Comparison of ENCODE assay signal across 27 cellular contexts in the genomic region with DNA sequence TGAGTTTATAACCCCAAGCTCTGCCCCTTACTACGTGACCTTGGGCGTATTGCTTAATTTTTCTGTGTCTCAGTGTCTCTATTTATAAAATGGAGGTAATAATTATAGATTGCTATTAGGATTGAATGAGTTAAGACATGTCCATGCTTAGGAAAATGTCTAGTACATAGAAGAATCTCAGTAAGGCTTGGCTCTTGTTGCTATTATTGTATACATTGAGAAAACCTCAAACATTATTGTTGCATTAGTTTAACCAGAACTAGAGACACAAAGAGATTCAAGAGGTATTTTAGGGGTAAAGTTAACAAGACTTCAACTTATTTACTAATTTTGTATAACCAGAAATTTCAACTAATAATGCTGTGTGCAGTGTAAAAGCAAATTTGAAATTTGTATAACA.
DNase-seq lines count a peak whose midpoint lies in the region; ATAC-seq and TF ChIP-seq lines count a peak whose summit lies in the region.
"Had no signal": no experiment of that assay in that cellular context is flagged by ENCODE, and none has a peak within 500 bp of the region (broad histone marks: within the 10 kb centered on the region; RNA-seq: fewer than 3 reads in every experiment).

No MANE protein-coding gene starts in this region.

- H3K27me3 ChIP-seq in foreskin keratinocyte (no peaks in the 10 kb centered on the region), spleen (replicated peaks in 1 of 7) (no peaks in the 10 kb centered on the region), brain microvascular endothelial cell (replicated peaks) (no peaks in the 10 kb centered on the region)
- H3K27me3 ChIP-seq: hepatocyte, left lung had no signal

- H3K4me1 Mint-ChIP-seq in CD14-positive monocyte (peaks cover 49% of the 10 kb centered on the region), WTC11 (peaks cover 49% of the 10 kb centered on the region)

- DNase-seq in CD14-positive monocyte (ENCODE audit: low spot score) (no peak), WTC11 (ENCODE audit: low spot score) (no peak), foreskin keratinocyte (peak; percentile 21 to 48), spleen (no peak), brain microvascular endothelial cell (no peak), RWPE1 (ENCODE audit: low spot score) (no peak)
- DNase-seq in activated naive CD4-positive, alpha-beta T cell treated with Interleukin-2 at 50 U/mL for 16 hours: no peak
- DNase-seq: activated CD4-positive, alpha-beta T cell treated with anti-CD3 and anti-CD28 coated beads for 1 hour; activated CD8-positive, alpha-beta T cell treated with anti-CD3 and anti-CD28 coated beads, Interleukin-2, amount 10 ng/mL, durations not matched to agents 7 days and 5 days; activated effector memory CD4-positive, alpha-beta T cell treated with anti-CD3 and anti-CD28 coated beads, Interleukin-2, amount 50 U/mL, for 16 hours; activated naive CD8-positive, alpha-beta T cell treated with anti-CD3 and anti-CD28 coated beads, Interleukin-2, amount 10 ng/mL, durations not matched to agents 7 days and 5 days; activated T-cell treated with anti-CD3 and anti-CD28 coated beads for 4 hours; CD4-positive, alpha-beta T cell; effector CD8-positive, alpha-beta T cell; foreskin melanocyte; HFFc6; Kasumi-1; left lung; NCI-H146; NCI-H2107; NCI-H446; NCI-H774; RPMI8226; trophoblast cell had no signal

- H3K36me3 ChIP-seq in spleen (peaks cover 0 to 45% (median 13%) of the 10 kb centered on the region in 6 donors), brain microvascular endothelial cell (replicated peaks) (no peaks in the 10 kb centered on the region)

- H3K4me3 ChIP-seq in spleen (no peak overlapping the region), brain microvascular endothelial cell (ENCODE audit: low read depth, low read length) (no peak overlapping the region)
- H3K4me3 ChIP-seq: hepatocyte, left lung had no signal

- H3K4me3 Mint-ChIP-seq in CD14-positive monocyte: peak overlapping the region in 1 of 2 donors; percentile 2
- no peak overlapping the region for H3K4me3 Mint-ChIP-seq in WTC11
- H3K4me3 Mint-ChIP-seq: activated CD8-positive, alpha-beta T cell treated with anti-CD3 and anti-CD28 coated beads, Interleukin-2, amount 10 ng/mL, durations not matched to agents 7 days and 5 days; activated naive CD8-positive, alpha-beta T cell treated with anti-CD3 and anti-CD28 coated beads, Interleukin-2, amount 10 ng/mL, durations not matched to agents 7 days and 5 days; CD4-positive, alpha-beta T cell; HFFc6; nephron had no signal

- CTCF ChIA-PET in WTC11 (lab: Charles Lee) (no interaction called here), RWPE1 (lab: Yijun Ruan, JAX) (no interaction called here)

- H3K27ac Mint-ChIP-seq in CD14-positive monocyte (peak overlapping the region; percentile 60 to 97 (median 92)), WTC11 (peak overlapping the region; percentile 63; the same call in 1 of the 2 replicates)
- H3K27ac Mint-ChIP-seq: activated CD8-positive, alpha-beta T cell treated with anti-CD3 and anti-CD28 coated beads, Interleukin-2, amount 10 ng/mL, durations not matched to agents 7 days and 5 days; activated naive CD8-positive, alpha-beta T cell treated with anti-CD3 and anti-CD28 coated beads, Interleukin-2, amount 10 ng/mL, durations not matched to agents 7 days and 5 days; CD4-positive, alpha-beta T cell; HFFc6; nephron had no signal

- H3K9me3 Mint-ChIP-seq in CD14-positive monocyte (peaks cover 3 to 13% (median 7%) of the 10 kb centered on the region in 7 donors), WTC11 (peaks cover 14% of the 10 kb centered on the region)

- H3K36me3 Mint-ChIP-seq in CD14-positive monocyte (peaks cover 44 to 51% of the 10 kb centered on the region in 2 donors), WTC11 (peaks cover 32% of the 10 kb centered on the region)

- H3K27ac ChIP-seq in foreskin keratinocyte (no peak overlapping the region), spleen (peak overlapping the region in 5 of 8 donors; percentile 36 to 90 (median 85)), brain microvascular endothelial cell (no peak overlapping the region), RWPE1 (no peak overlapping the region)
- H3K27ac ChIP-seq: hepatocyte had no signal

- peaks cover 9% of the 10 kb centered on the region for H3K4me1 ChIP-seq in foreskin keratinocyte
- peaks cover 6 to 66% (median 53%) of the 10 kb centered on the region in 6 donors for H3K4me1 ChIP-seq in spleen

- POLR2A ChIA-PET in WTC11 (lab: Charles Lee): no interaction called here
- POLR2A ChIA-PET in RWPE1 (lab: Yijun Ruan, JAX; ENCODE audit: low non-redundant PET): interaction anchor here (0.6 kb wide), 1 partner anchor 343 kb away, joined by 3 read pairs; no protein-coding TSS in a partner anchor

- ATAC-seq in WTC11 (no peak), foreskin keratinocyte (no peak)
- ATAC-seq: activated CD8-positive, alpha-beta T cell treated with anti-CD3 and anti-CD28 coated beads, Interleukin-2, amount 10 ng/mL, durations not matched to agents 7 days and 5 days; HepG2; left lung had no signal

- no peak for TF ChIP-seq CTCF in CD14-positive monocyte (IDR thresholded peaks at IDR 0.05)
- TF ChIP-seq CTCF in WTC11 (IDR thresholded peaks at IDR 0.05): no peak
- no peak for TF ChIP-seq CTCF in foreskin keratinocyte (conservative IDR thresholded peaks at IDR 0.05)
- no peak for TF ChIP-seq CTCF in spleen (IDR thresholded peaks at IDR 0.05 in 8 of 11, conservative IDR thresholded peaks at IDR 0.05 in 3 of 11)
- TF ChIP-seq CTCF in brain microvascular endothelial cell (IDR thresholded peaks at IDR 0.05; ENCODE audit: low read depth, low read length, missing control alignments): no peak
- no peak for TF ChIP-seq CTCF in RWPE1 (conservative IDR thresholded peaks at IDR 0.05; ENCODE audit: low read depth)

- H3K9me3 ChIP-seq in spleen: peaks cover 0 to 10% (median 0%) of the 10 kb centered on the region in 8 donors

- WGBS in spleen, 5 donors: 84 to 90% (median 86%) methylated on average over 2 of the region's 2 CpGs

- no peak for TF ChIP-seq POLR2A in spleen (IDR thresholded peaks at IDR 0.05)

- H3K27me3 Mint-ChIP-seq in CD14-positive monocyte (ENCODE audit: low read depth in 3 of 3) (no peaks in the 10 kb centered on the region), WTC11 (ENCODE audit: low read depth) (no peaks in the 10 kb centered on the region)
- H3K27me3 Mint-ChIP-seq: activated naive CD8-positive, alpha-beta T cell treated with anti-CD3 and anti-CD28 coated beads, Interleukin-2, amount 10 ng/mL, durations not matched to agents 7 days and 5 days; CD4-positive, alpha-beta T cell had no signal

- intact Hi-C loops in CD14-positive monocyte (cut with micrococcal nuclease): loop anchor here in 1 of 2 donors (5.0 kb wide), 2 partner anchors 65 to 205 kb away; a partner anchor contains a TSS
- intact Hi-C loops in spleen (cut with DNase I; ENCODE audit: low total_unique reads): no loop called here

- in situ Hi-C loops in brain microvascular endothelial cell (cut with HindIII; ENCODE audit: low pct_ligation_motif_present, low sequenced_read_pairs): no loop called here

TF ChIP-seq in WTC11, 78 proteins besides CTCF, POLR2A, EP300 and RAD21:
- TF ChIP-seq SMAD3 (CRISPR knock-in tag; IDR thresholded peaks at IDR 0.05; ENCODE audit: borderline replicate concordance): no peak
- no peak for TF ChIP-seq FOXP1 (CRISPR knock-in tag; IDR thresholded peaks at IDR 0.05; ENCODE audit: borderline replicate concordance)
- TF ChIP-seq CREM (CRISPR knock-in tag; IDR thresholded peaks at IDR 0.05): no peak
- no peak for TF ChIP-seq CREB1 (CRISPR knock-in tag; IDR thresholded peaks at IDR 0.05)
- TF ChIP-seq, protein P1, sequence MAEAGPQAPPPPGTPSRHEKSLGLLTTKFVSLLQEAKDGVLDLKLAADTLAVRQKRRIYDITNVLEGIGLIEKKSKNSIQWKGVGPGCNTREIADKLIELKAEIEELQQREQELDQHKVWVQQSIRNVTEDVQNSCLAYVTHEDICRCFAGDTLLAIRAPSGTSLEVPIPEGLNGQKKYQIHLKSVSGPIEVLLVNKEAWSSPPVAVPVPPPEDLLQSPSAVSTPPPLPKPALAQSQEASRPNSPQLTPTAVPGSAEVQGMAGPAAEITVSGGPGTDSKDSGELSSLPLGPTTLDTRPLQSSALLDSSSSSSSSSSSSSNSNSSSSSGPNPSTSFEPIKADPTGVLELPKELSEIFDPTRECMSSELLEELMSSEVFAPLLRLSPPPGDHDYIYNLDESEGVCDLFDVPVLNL (CRISPR knock-in tag; IDR thresholded peaks at IDR 0.05; ENCODE audit: borderline replicate concordance, low read depth): no peak
- no peak for TF ChIP-seq GTF2I (CRISPR knock-in tag; conservative IDR thresholded peaks at IDR 0.05)
- TF ChIP-seq, protein P2, sequence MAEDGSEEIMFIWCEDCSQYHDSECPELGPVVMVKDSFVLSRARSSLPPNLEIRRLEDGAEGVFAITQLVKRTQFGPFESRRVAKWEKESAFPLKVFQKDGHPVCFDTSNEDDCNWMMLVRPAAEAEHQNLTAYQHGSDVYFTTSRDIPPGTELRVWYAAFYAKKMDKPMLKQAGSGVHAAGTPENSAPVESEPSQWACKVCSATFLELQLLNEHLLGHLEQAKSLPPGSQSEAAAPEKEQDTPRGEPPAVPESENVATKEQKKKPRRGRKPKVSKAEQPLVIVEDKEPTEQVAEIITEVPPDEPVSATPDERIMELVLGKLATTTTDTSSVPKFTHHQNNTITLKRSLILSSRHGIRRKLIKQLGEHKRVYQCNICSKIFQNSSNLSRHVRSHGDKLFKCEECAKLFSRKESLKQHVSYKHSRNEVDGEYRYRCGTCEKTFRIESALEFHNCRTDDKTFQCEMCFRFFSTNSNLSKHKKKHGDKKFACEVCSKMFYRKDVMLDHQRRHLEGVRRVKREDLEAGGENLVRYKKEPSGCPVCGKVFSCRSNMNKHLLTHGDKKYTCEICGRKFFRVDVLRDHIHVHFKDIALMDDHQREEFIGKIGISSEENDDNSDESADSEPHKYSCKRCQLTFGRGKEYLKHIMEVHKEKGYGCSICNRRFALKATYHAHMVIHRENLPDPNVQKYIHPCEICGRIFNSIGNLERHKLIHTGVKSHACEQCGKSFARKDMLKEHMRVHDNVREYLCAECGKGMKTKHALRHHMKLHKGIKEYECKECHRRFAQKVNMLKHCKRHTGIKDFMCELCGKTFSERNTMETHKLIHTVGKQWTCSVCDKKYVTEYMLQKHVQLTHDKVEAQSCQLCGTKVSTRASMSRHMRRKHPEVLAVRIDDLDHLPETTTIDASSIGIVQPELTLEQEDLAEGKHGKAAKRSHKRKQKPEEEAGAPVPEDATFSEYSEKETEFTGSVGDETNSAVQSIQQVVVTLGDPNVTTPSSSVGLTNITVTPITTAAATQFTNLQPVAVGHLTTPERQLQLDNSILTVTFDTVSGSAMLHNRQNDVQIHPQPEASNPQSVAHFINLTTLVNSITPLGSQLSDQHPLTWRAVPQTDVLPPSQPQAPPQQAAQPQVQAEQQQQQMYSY (CRISPR knock-in tag; IDR thresholded peaks at IDR 0.05): no peak
- TF ChIP-seq ZNF396 (CRISPR knock-in tag; IDR thresholded peaks at IDR 0.05; ENCODE audit: borderline replicate concordance): no peak

Comparison
In these comparisons a context has a peak if more than half of its experiments do, and no peak if none do; other contexts are left out.
1. DNase-seq: peak in foreskin keratinocyte (2 of 2); none in CD14-positive monocyte (single experiment), WTC11 (single experiment), spleen (single experiment), brain microvascular endothelial cell (single experiment), RWPE1 (single experiment) and activated naive CD4-positive, alpha-beta T cell treated with Interleukin-2 at 50 U/mL for 16 hours (single experiment).
2. H3K27ac ChIP-seq: peak in spleen (5 of 8); none in foreskin keratinocyte (single experiment), brain microvascular endothelial cell (single experiment) and RWPE1 (single experiment).